In the genomic region with DNA sequence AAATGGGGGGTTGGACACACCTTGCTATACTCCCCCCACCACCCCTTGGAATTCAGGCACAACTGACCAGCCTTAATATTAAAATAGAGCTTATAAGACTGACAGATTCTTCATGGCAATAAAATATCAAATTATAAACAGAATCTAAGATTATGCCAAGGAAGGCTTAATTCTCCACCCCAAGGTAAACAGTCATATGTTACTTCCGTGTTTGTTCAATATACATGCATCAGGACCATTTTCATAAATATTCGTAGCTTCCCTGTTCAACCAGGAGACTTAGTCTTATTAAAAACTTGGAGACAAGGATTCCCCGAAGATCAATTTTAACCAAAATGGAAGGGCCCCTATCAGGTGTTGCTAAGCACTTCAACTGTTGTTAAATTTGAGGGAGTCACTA, we compare ENCODE assay signal across 25 cellular contexts.
"Had no signal": no experiment of that assay in that cellular context is flagged by ENCODE, and none has a peak within 500 bp of the region (broad histone marks: within the 10 kb centered on the region; RNA-seq: fewer than 3 reads in every experiment).

No MANE protein-coding gene starts in this region.

- H3K27me3 ChIP-seq: ovary, right lobe of liver, thyroid gland, upper lobe of left lung, vagina had no signal

- FAIRE-seq: small intestine, urothelium cell line had no signal

- ATAC-seq: psoas muscle; right cardiac atrium; right lobe of liver; stimulated activated effector memory CD8-positive, alpha-beta T cell treated with anti-CD3 and anti-CD28 coated beads, Interleukin-12 subunit alpha, Interleukin-12 subunit beta, amount 100 ng/mL, for 72 hours; stimulated activated naive B cell treated with anti-CD40 and anti-IgM and Interleukin-4, amounts not matched to agents 10 μg/mL and 1 μg/mL and 100 μg/mL, for 72 hours had no signal

- H3K4me2 ChIP-seq: neural progenitor cell had no signal

- H3K27ac ChIP-seq: neural progenitor cell, ovary, parathyroid adenoma, psoas muscle, right lobe of liver, sigmoid colon, stomach, thoracic aorta, thyroid gland, tibial nerve, upper lobe of left lung, vagina had no signal

- DNase-seq: occipital lobe; ovary; posterior cingulate gyrus; psoas muscle; right cardiac atrium; right lobe of liver; sigmoid colon; small intestine; stimulated activated CD4-positive, alpha-beta T cell treated with anti-CD3 and anti-CD28 coated beads, Interleukin-15, amount 100 ng/mL, for 24 hours; stimulated activated CD4-positive, alpha-beta T cell treated with anti-CD3 and anti-CD28 coated beads, Interleukin-2, amount 100 ng/mL, for 24 hours; stimulated activated CD4-positive, alpha-beta T cell treated with anti-CD3 and anti-CD28 coated beads, Interleukin-2, amount 100 ng/mL, for 48 hours; stimulated activated CD4-positive, alpha-beta T cell treated with anti-CD3 and anti-CD28 coated beads, Interleukin-4, amount 100 ng/mL, for 24 hours; stimulated activated naive B cell treated with anti-CD40 and anti-IgM and Interleukin-4, amounts not matched to agents 10 μg/mL and 1 μg/mL and 100 μg/mL, for 72 hours; stimulated activated naive CD4-positive, alpha-beta T cell treated with Interleukin-2 at 50 U/mL for 16 hours; stomach; thyroid gland; trophoblast cell; upper lobe of left lung had no signal

- H3K9me3 ChIP-seq: ovary, psoas muscle, right lobe of liver, sigmoid colon, stomach, thoracic aorta, thyroid gland, tibial nerve, upper lobe of left lung, vagina had no signal

- H2AFZ ChIP-seq: neural progenitor cell, parathyroid adenoma had no signal

- H3K9ac ChIP-seq: neural progenitor cell, parathyroid adenoma had no signal

- H3K4me3 ChIP-seq: neural progenitor cell, ovary, psoas muscle, right lobe of liver, sigmoid colon, stomach, thoracic aorta, thyroid gland, tibial nerve, upper lobe of left lung, vagina had no signal

- H3K79me2 ChIP-seq: parathyroid adenoma had no signal

- H3K4me1 ChIP-seq: neural progenitor cell, psoas muscle, right lobe of liver, sigmoid colon, stomach, thyroid gland, tibial nerve, upper lobe of left lung, vagina had no signal

- H3K36me3 ChIP-seq: neural progenitor cell, ovary, right lobe of liver, sigmoid colon, stomach, thoracic aorta, thyroid gland, tibial nerve, upper lobe of left lung, vagina had no signal
